Comparison of ENCODE assay signal across 1 cellular context in the genomic region with DNA sequence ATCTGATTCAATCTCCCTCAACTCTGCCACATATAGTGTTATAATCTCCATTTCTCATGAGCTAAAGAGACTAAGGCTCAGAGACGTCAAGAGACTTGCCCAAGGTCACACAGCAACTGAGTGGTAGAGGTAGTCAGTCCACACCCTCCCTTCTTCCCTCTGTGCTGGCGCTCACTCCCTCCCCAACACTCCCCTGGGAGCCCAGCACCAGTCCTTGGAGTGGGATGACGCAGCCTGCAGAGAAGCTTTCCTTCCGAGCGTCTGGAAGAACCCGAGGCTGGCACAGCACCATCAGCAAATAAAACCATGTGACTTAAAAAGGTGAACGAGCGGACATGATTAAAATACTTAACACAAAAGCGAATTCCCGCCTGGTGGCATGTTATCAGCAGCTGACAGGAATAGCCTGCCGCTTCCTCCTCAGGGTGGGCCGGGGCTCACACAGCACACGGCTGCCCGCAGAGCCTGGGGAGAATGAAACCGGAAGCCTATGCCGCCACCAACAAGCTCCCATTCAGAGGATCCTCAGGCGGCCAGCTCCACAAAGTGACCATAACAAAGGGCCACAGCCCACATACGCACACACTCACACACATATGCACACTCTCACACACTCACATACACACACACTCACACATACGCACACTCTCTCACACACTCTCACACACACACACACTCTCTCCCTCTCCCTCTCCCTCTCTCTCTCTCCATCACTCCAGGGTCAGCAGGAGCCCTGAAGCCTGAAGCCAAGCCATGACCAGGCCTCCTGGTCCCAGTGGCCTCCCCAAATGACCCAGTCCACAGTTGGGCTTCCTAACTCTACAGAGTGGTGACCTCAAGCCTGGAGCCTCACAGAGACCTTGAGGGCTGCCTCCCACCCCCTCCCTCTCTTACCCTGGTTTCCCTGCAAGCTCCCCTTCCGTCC.
TF ChIP-seq lines count a peak whose summit lies in the region.

No MANE protein-coding gene starts in this region.

TF ChIP-seq in K562, 482 proteins besides CTCF, POLR2A, EP300 and RAD21 (continued from another document and continues in another):
- peak; percentile 69 for TF ChIP-seq CTBP1 (IDR thresholded peaks at IDR 0.05; ENCODE audit: borderline replicate concordance)
- TF ChIP-seq SETDB1 (IDR thresholded peaks at IDR 0.05; ENCODE audit: low read length): no peak
- TF ChIP-seq NCOA4 (IDR thresholded peaks at IDR 0.05; ENCODE audit: partially characterized antibody): peak; percentile 78
- TF ChIP-seq, protein P1, sequence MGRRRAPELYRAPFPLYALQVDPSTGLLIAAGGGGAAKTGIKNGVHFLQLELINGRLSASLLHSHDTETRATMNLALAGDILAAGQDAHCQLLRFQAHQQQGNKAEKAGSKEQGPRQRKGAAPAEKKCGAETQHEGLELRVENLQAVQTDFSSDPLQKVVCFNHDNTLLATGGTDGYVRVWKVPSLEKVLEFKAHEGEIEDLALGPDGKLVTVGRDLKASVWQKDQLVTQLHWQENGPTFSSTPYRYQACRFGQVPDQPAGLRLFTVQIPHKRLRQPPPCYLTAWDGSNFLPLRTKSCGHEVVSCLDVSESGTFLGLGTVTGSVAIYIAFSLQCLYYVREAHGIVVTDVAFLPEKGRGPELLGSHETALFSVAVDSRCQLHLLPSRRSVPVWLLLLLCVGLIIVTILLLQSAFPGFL (CRISPR knock-in tag; IDR thresholded peaks at IDR 0.05): no peak
- TF ChIP-seq, protein P2, sequence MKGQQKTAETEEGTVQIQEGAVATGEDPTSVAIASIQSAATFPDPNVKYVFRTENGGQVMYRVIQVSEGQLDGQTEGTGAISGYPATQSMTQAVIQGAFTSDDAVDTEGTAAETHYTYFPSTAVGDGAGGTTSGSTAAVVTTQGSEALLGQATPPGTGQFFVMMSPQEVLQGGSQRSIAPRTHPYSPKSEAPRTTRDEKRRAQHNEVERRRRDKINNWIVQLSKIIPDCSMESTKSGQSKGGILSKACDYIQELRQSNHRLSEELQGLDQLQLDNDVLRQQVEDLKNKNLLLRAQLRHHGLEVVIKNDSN (CRISPR knock-in tag; IDR thresholded peaks at IDR 0.05): peak; percentile 18; the same call in 1 of the 2 replicates
- no peak for TF ChIP-seq DNMT1 (IDR thresholded peaks at IDR 0.05)
- peak; percentile 30 for TF ChIP-seq NUFIP1 (IDR thresholded peaks at IDR 0.05; ENCODE audit: partially characterized antibody)
- no peak for TF ChIP-seq CREB1 (IDR thresholded peaks at IDR 0.05)
- TF ChIP-seq CREB1 (CRISPR knock-in tag; IDR thresholded peaks at IDR 0.05): peak; percentile 35; the same call in 1 of the 2 replicates
- no peak for TF ChIP-seq RBM39 (optimal IDR thresholded peaks at IDR 0.05; ENCODE audit: low read depth, low read length)
- TF ChIP-seq ZBTB1 (CRISPR knock-in tag; IDR thresholded peaks at IDR 0.05; ENCODE audit: borderline replicate concordance, low read depth): no peak; the same call in 1 of the 2 replicates
- TF ChIP-seq POLR2AphosphoS2 (IDR thresholded peaks at IDR 0.05; ENCODE audit: low read length): no peak
- 0 out of 2 replicates have a peak, but pooled peaks have one; percentile 28 for TF ChIP-seq NR4A1 (CRISPR knock-in tag; IDR thresholded peaks at IDR 0.05)
- peak; percentile 65; the same call in 1 of the 2 replicates for TF ChIP-seq NR4A1 (tag; IDR thresholded peaks at IDR 0.05)
- TF ChIP-seq DMBX1 (CRISPR knock-in tag; IDR thresholded peaks at IDR 0.05; ENCODE audit: borderline replicate concordance): peak; percentile 88
- TF ChIP-seq, protein P3, sequence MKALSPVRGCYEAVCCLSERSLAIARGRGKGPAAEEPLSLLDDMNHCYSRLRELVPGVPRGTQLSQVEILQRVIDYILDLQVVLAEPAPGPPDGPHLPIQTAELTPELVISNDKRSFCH (CRISPR knock-in tag; IDR thresholded peaks at IDR 0.05): no peak
- TF ChIP-seq, protein P3 (tag; IDR thresholded peaks at IDR 0.05): peak; percentile 87
- TF ChIP-seq, protein P4, sequence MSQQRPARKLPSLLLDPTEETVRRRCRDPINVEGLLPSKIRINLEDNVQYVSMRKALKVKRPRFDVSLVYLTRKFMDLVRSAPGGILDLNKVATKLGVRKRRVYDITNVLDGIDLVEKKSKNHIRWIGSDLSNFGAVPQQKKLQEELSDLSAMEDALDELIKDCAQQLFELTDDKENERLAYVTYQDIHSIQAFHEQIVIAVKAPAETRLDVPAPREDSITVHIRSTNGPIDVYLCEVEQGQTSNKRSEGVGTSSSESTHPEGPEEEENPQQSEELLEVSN (IDR thresholded peaks at IDR 0.05; ENCODE audit: borderline replicate concordance in 1 of 2, extremely low read depth in 1 of 2, insufficient read depth in 1 of 2, insufficient read length in 1 of 2, low read depth in 1 of 2, low read length in 1 of 2, poor library complexity in 1 of 2, severe bottlenecking in 1 of 2): peak; percentile 86 to 93
- TF ChIP-seq KLF16 (IDR thresholded peaks at IDR 0.05): no peak
- TF ChIP-seq, protein P5, sequence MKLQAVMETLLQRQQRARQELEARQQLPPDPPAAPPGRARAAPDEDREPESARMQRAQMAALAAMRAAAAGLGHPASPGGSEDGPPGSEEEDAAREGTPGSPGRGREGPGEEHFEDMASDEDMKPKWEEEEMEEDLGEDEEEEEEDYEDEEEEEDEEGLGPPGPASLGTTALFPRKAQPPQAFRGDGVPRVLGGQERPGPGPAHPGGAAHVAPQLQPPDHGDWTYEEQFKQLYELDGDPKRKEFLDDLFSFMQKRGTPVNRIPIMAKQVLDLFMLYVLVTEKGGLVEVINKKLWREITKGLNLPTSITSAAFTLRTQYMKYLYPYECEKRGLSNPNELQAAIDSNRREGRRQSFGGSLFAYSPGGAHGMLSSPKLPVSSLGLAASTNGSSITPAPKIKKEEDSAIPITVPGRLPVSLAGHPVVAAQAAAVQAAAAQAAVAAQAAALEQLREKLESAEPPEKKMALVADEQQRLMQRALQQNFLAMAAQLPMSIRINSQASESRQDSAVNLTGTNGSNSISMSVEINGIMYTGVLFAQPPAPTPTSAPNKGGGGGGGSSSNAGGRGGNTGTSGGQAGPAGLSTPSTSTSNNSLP (IDR thresholded peaks at IDR 0.05; ENCODE audit: borderline replicate concordance, low read depth, low read length): no peak
- TF ChIP-seq CBX1 (IDR thresholded peaks at IDR 0.05; ENCODE audit: low read depth): peak; percentile 96
- TF ChIP-seq PHTF2 (CRISPR knock-in tag; IDR thresholded peaks at IDR 0.05): no peak
- TF ChIP-seq GABPB2 (CRISPR knock-in tag; conservative IDR thresholded peaks at IDR 0.05): no peak
- TF ChIP-seq JUNB (CRISPR knock-in tag; conservative IDR thresholded peaks at IDR 0.05): no peak
- TF ChIP-seq IRF2 (CRISPR knock-in tag; IDR thresholded peaks at IDR 0.05): no peak
- TF ChIP-seq POU5F1 (IDR thresholded peaks at IDR 0.05; ENCODE audit: borderline replicate concordance, low read depth, low read length, partially characterized antibody): no peak
- TF ChIP-seq RFX5 (IDR thresholded peaks at IDR 0.05; ENCODE audit: low read depth, low read length): no peak
- TF ChIP-seq SMAD2 (IDR thresholded peaks at IDR 0.05; ENCODE audit: low read depth, low read length): no peak
- no peak for TF ChIP-seq TGIF2 (CRISPR knock-in tag; IDR thresholded peaks at IDR 0.05)
- TF ChIP-seq CAMTA2 (CRISPR knock-in tag; conservative IDR thresholded peaks at IDR 0.05): no peak
- TF ChIP-seq ZBTB7A (IDR thresholded peaks at IDR 0.05; ENCODE audit: borderline replicate concordance, control insufficient read depth, low read depth, low read length): peak; percentile 40; the same call in 1 of the 2 replicates
- TF ChIP-seq, protein P6, sequence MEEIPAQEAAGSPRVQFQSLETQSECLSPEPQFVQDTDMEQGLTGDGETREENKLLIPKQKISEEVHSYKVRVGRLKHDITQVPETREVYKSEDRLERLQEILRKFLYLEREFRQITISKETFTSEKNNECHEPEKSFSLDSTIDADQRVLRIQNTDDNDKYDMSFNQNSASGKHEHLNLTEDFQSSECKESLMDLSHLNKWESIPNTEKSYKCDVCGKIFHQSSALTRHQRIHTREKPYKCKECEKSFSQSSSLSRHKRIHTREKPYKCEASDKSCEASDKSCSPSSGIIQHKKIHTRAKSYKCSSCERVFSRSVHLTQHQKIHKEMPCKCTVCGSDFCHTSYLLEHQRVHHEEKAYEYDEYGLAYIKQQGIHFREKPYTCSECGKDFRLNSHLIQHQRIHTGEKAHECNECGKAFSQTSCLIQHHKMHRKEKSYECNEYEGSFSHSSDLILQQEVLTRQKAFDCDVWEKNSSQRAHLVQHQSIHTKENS (CRISPR knock-in tag; IDR thresholded peaks at IDR 0.05): no peak
- peak; percentile 36; the same call in 1 of the 2 replicates for TF ChIP-seq ZBTB17 (CRISPR knock-in tag; IDR thresholded peaks at IDR 0.05)
- no peak for TF ChIP-seq ZNF133 (CRISPR knock-in tag; IDR thresholded peaks at IDR 0.05)
- no peak for TF ChIP-seq ZNF79 (CRISPR knock-in tag; IDR thresholded peaks at IDR 0.05; ENCODE audit: low read depth)
- TF ChIP-seq, protein P7, sequence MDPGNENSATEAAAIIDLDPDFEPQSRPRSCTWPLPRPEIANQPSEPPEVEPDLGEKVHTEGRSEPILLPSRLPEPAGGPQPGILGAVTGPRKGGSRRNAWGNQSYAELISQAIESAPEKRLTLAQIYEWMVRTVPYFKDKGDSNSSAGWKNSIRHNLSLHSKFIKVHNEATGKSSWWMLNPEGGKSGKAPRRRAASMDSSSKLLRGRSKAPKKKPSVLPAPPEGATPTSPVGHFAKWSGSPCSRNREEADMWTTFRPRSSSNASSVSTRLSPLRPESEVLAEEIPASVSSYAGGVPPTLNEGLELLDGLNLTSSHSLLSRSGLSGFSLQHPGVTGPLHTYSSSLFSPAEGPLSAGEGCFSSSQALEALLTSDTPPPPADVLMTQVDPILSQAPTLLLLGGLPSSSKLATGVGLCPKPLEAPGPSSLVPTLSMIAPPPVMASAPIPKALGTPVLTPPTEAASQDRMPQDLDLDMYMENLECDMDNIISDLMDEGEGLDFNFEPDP (CRISPR knock-in tag; IDR thresholded peaks at IDR 0.05): no peak
- TF ChIP-seq SOX6 (IDR thresholded peaks at IDR 0.05): no peak; the same call in none of the 2 replicates
- TF ChIP-seq FOXM1 (IDR thresholded peaks at IDR 0.05; ENCODE audit: low read depth): 0 out of 2 replicates have a peak, but pooled peaks have one; percentile 38
- TF ChIP-seq FOXM1 (CRISPR knock-in tag; IDR thresholded peaks at IDR 0.05; ENCODE audit: low read depth): no peak
- TF ChIP-seq MXI1 (IDR thresholded peaks at IDR 0.05; ENCODE audit: low read depth, low read length): no peak
- 0 out of 2 replicates have a peak, but pooled peaks have one; percentile 23 for TF ChIP-seq ARID2 (IDR thresholded peaks at IDR 0.05)
- TF ChIP-seq, protein P8, sequence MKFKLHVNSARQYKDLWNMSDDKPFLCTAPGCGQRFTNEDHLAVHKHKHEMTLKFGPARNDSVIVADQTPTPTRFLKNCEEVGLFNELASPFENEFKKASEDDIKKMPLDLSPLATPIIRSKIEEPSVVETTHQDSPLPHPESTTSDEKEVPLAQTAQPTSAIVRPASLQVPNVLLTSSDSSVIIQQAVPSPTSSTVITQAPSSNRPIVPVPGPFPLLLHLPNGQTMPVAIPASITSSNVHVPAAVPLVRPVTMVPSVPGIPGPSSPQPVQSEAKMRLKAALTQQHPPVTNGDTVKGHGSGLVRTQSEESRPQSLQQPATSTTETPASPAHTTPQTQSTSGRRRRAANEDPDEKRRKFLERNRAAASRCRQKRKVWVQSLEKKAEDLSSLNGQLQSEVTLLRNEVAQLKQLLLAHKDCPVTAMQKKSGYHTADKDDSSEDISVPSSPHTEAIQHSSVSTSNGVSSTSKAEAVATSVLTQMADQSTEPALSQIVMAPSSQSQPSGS (CRISPR knock-in tag; IDR thresholded peaks at IDR 0.05): no peak
- TF ChIP-seq, protein P9, sequence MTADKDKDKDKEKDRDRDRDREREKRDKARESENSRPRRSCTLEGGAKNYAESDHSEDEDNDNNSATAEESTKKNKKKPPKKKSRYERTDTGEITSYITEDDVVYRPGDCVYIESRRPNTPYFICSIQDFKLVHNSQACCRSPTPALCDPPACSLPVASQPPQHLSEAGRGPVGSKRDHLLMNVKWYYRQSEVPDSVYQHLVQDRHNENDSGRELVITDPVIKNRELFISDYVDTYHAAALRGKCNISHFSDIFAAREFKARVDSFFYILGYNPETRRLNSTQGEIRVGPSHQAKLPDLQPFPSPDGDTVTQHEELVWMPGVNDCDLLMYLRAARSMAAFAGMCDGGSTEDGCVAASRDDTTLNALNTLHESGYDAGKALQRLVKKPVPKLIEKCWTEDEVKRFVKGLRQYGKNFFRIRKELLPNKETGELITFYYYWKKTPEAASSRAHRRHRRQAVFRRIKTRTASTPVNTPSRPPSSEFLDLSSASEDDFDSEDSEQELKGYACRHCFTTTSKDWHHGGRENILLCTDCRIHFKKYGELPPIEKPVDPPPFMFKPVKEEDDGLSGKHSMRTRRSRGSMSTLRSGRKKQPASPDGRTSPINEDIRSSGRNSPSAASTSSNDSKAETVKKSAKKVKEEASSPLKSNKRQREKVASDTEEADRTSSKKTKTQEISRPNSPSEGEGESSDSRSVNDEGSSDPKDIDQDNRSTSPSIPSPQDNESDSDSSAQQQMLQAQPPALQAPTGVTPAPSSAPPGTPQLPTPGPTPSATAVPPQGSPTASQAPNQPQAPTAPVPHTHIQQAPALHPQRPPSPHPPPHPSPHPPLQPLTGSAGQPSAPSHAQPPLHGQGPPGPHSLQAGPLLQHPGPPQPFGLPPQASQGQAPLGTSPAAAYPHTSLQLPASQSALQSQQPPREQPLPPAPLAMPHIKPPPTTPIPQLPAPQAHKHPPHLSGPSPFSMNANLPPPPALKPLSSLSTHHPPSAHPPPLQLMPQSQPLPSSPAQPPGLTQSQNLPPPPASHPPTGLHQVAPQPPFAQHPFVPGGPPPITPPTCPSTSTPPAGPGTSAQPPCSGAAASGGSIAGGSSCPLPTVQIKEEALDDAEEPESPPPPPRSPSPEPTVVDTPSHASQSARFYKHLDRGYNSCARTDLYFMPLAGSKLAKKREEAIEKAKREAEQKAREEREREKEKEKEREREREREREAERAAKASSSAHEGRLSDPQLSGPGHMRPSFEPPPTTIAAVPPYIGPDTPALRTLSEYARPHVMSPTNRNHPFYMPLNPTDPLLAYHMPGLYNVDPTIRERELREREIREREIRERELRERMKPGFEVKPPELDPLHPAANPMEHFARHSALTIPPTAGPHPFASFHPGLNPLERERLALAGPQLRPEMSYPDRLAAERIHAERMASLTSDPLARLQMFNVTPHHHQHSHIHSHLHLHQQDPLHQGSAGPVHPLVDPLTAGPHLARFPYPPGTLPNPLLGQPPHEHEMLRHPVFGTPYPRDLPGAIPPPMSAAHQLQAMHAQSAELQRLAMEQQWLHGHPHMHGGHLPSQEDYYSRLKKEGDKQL (CRISPR knock-in tag; IDR thresholded peaks at IDR 0.05; ENCODE audit: borderline replicate concordance): no peak
- TF ChIP-seq, protein P10, sequence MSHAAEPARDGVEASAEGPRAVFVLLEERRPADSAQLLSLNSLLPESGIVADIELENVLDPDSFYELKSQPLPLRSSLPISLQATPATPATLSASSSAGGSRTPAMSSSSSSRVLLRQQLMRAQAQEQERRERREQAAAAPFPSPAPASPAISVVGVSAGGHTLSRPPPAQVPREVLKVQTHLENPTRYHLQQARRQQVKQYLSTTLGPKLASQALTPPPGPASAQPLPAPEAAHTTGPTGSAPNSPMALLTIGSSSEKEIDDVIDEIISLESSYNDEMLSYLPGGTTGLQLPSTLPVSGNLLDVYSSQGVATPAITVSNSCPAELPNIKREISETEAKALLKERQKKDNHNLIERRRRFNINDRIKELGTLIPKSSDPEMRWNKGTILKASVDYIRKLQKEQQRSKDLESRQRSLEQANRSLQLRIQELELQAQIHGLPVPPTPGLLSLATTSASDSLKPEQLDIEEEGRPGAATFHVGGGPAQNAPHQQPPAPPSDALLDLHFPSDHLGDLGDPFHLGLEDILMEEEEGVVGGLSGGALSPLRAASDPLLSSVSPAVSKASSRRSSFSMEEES (CRISPR knock-in tag; IDR thresholded peaks at IDR 0.05): peak; percentile 61
